ENCODE assay signal across 20 cellular contexts in genomic region chr6:25060522-25060921, GRCh38.
DNase-seq lines count a peak whose midpoint lies in the region; ATAC-seq and TF ChIP-seq lines count a peak whose summit lies in the region.
"Had no signal": no experiment of that assay in that cellular context is flagged by ENCODE, and none has a peak within 500 bp of the region (broad histone marks: within the 10 kb centered on the region; RNA-seq: fewer than 3 reads in every experiment).

No MANE protein-coding gene starts in this region.

- peaks cover 17% of the 10 kb centered on the region for H3K9me2 ChIP-seq in GM23338 (ENCODE audit: insufficient read depth)

- H3K4me1 ChIP-seq in cardiac muscle cell (ENCODE audit: low read depth) (peaks cover 14% of the 10 kb centered on the region), GM23338 (ENCODE audit: insufficient read depth) (peaks cover 13% of the 10 kb centered on the region), neuronal stem cell (ENCODE audit: control insufficient read depth in 2 of 2, insufficient read depth in 1 of 2, low read depth in 1 of 2, low read length in 2 of 2) (peaks cover 5 to 17% of the 10 kb centered on the region in 2 donors)
- H3K4me1 ChIP-seq: BE2C, Caco-2 had no signal

- no peak overlapping the region for H3K4me2 ChIP-seq in GM23338
- no peak overlapping the region for H3K4me2 ChIP-seq in neuronal stem cell (ENCODE audit: insufficient read depth, low read length, poor library complexity, severe bottlenecking)
- H3K4me2 ChIP-seq: BLaER1 had no signal

- H4K8ac ChIP-seq in neuronal stem cell (ENCODE audit: low read depth, low read length) = no peak overlapping the region

- H2AK5ac ChIP-seq in neuronal stem cell (ENCODE audit: low read depth, low read length) = no peak overlapping the region

- no peak overlapping the region for H2BK12ac ChIP-seq in neuronal stem cell (ENCODE audit: low read length)

- no peaks in the 10 kb centered on the region for H3K9me3 ChIP-seq in cardiac muscle cell (ENCODE audit: low read depth)
- H3K9me3 ChIP-seq in neuronal stem cell (replicated peaks in 1 of 2; ENCODE audit: control insufficient read depth in 2 of 2, insufficient read depth in 1 of 2, low read depth in 1 of 2, low read length in 2 of 2) = peaks cover 3 to 4% of the 10 kb centered on the region in 2 donors
- H3K9me3 ChIP-seq: BE2C, BLaER1, Caco-2 had no signal

- no peaks in the 10 kb centered on the region for H4K20me1 ChIP-seq in GM23338 (replicated peaks; ENCODE audit: insufficient read depth)
- H4K20me1 ChIP-seq: BLaER1 had no signal

- CTCF ChIA-PET in WTC11 (lab: Charles Lee) = interaction anchor here (0.8 to 3.4 kb wide), 2 partner anchors 43 to 68 kb away, joined by 4 to 14 read pairs; no protein-coding TSS in a partner anchor
- CTCF ChIA-PET in activated CD8-positive, alpha-beta memory T cell treated with anti-CD3 and anti-CD28 coated beads, Interleukin-2, amount 10 ng/mL, durations not matched to agents 7 days and 5 days (lab: Charles Lee) = interaction anchor here (0.8 to 2.3 kb wide), 4 partner anchors 10 to 53 kb away, joined by 3 to 9 read pairs (median 4); no protein-coding TSS in a partner anchor

- H3K36me3 Mint-ChIP-seq in GM23338 (ENCODE audit: low read depth) (peaks cover 10% of the 10 kb centered on the region; the same call in 1 of the 3 replicates), WTC11 (peaks cover 8% of the 10 kb centered on the region; the same call in 1 of the 2 replicates)
- H3K36me3 Mint-ChIP-seq in activated CD8-positive, alpha-beta memory T cell treated with anti-CD3 and anti-CD28 coated beads, Interleukin-2, amount 10 ng/mL, durations not matched to agents 7 days and 5 days = peaks cover 2% of the 10 kb centered on the region
- H3K36me3 Mint-ChIP-seq: CD14-positive monocyte; CD8-positive, alpha-beta T cell had no signal

- H3K9me3 Mint-ChIP-seq in GM23338 (peaks cover 14% of the 10 kb centered on the region), WTC11 (peaks cover 25% of the 10 kb centered on the region)
- no peaks in the 10 kb centered on the region for H3K9me3 Mint-ChIP-seq in activated CD8-positive, alpha-beta memory T cell treated with anti-CD3 and anti-CD28 coated beads, Interleukin-2, amount 10 ng/mL, durations not matched to agents 7 days and 5 days (ENCODE audit: low read depth)
- H3K9me3 Mint-ChIP-seq: CD4-positive, alpha-beta T cell; CD8-positive, alpha-beta T cell had no signal

- H2AFZ ChIP-seq in GM23338 (no peak overlapping the region), neuronal stem cell (ENCODE audit: low read length) (peak overlapping the region; percentile 24)

- H2BK5ac ChIP-seq in neuronal stem cell (ENCODE audit: low read length) = no peak overlapping the region

- no peak overlapping the region for H4K91ac ChIP-seq in neuronal stem cell (ENCODE audit: low read depth, low read length, poor library complexity)

- no peaks in the 10 kb centered on the region for H3K79me2 ChIP-seq in GM23338 (replicated peaks; ENCODE audit: insufficient read depth)

- no peak overlapping the region for H3K27ac Mint-ChIP-seq in GM23338
- H3K27ac Mint-ChIP-seq in WTC11 = no peak overlapping the region
- H3K27ac Mint-ChIP-seq in activated CD8-positive, alpha-beta memory T cell treated with anti-CD3 and anti-CD28 coated beads, Interleukin-2, amount 10 ng/mL, durations not matched to agents 7 days and 5 days = no peak overlapping the region
- H3K27ac Mint-ChIP-seq: CD14-positive monocyte; CD4-positive, alpha-beta T cell; CD8-positive, alpha-beta T cell had no signal

- H3K36me3 ChIP-seq in cardiac muscle cell (no peaks in the 10 kb centered on the region), GM23338 (ENCODE audit: insufficient read depth) (0 out of 2 replicates have a peak, but pooled peaks cover 3% of the 10 kb centered on the region), neuronal stem cell (replicated peaks in 1 of 2; ENCODE audit: control insufficient read depth in 2 of 2, insufficient read depth in 2 of 2, low read length in 2 of 2) (no peaks in the 10 kb centered on the region)
- H3K36me3 ChIP-seq: BE2C, BLaER1 had no signal

- no peak overlapping the region for H3K23ac ChIP-seq in neuronal stem cell (ENCODE audit: low read depth, low read length, poor library complexity)

- peaks cover 10% of the 10 kb centered on the region for H3K27me3 Mint-ChIP-seq in GM23338 (ENCODE audit: insufficient read depth, low read depth, poor library complexity)
- no peaks in the 10 kb centered on the region for H3K27me3 Mint-ChIP-seq in WTC11 (ENCODE audit: low read depth)
- no peaks in the 10 kb centered on the region for H3K27me3 Mint-ChIP-seq in activated CD8-positive, alpha-beta memory T cell treated with anti-CD3 and anti-CD28 coated beads, Interleukin-2, amount 10 ng/mL, durations not matched to agents 7 days and 5 days
- H3K27me3 Mint-ChIP-seq: CD4-positive, alpha-beta T cell had no signal

- H3K4me3 Mint-ChIP-seq in GM23338 (no peak overlapping the region), WTC11 (no peak overlapping the region)
- H3K4me3 Mint-ChIP-seq in activated CD8-positive, alpha-beta memory T cell treated with anti-CD3 and anti-CD28 coated beads, Interleukin-2, amount 10 ng/mL, durations not matched to agents 7 days and 5 days = no peak overlapping the region
- H3K4me3 Mint-ChIP-seq: CD14-positive monocyte; CD4-positive, alpha-beta T cell; CD8-positive, alpha-beta T cell had no signal

- POLR2A ChIA-PET in WTC11 (lab: Charles Lee) = interaction anchor here (0.6 kb wide), 1 partner anchor 194 kb away, joined by 4 read pairs; no protein-coding TSS in a partner anchor

- no peak overlapping the region for H3K9ac ChIP-seq in neuronal stem cell (ENCODE audit: low read depth, low read length, poor library complexity)
- H3K9ac ChIP-seq: BLaER1 had no signal

- H2BK15ac ChIP-seq in neuronal stem cell (ENCODE audit: low read length) = no peak overlapping the region

- H2BK120ac ChIP-seq in neuronal stem cell (ENCODE audit: low read depth, low read length) = no peak overlapping the region

- intact Hi-C loops in left cardiac atrium (cut with DNase I) = loop anchor here in 1 of 2 donors (10.0 kb wide), 1 partner anchor 476 kb away; no protein-coding TSS in a partner anchor

- H3K4ac ChIP-seq in neuronal stem cell (ENCODE audit: low read length) = no peak overlapping the region

- H3K27me3 ChIP-seq in cardiac muscle cell = no peaks in the 10 kb centered on the region
- H3K27me3 ChIP-seq in GM23338 (ENCODE audit: insufficient read depth) = no peaks in the 10 kb centered on the region
- H3K27me3 ChIP-seq in neuronal stem cell (ENCODE audit: control insufficient read depth in 3 of 3, insufficient read depth in 3 of 3, low read depth in 1 of 3, low read length in 3 of 3) = no peaks in the 10 kb centered on the region
- H3K27me3 ChIP-seq: BE2C, BLaER1 had no signal

- peaks cover 21% of the 10 kb centered on the region for H3K4me1 Mint-ChIP-seq in GM23338
- peaks cover 24% of the 10 kb centered on the region for H3K4me1 Mint-ChIP-seq in WTC11
- H3K4me1 Mint-ChIP-seq in activated CD8-positive, alpha-beta memory T cell treated with anti-CD3 and anti-CD28 coated beads, Interleukin-2, amount 10 ng/mL, durations not matched to agents 7 days and 5 days = peaks cover 22% of the 10 kb centered on the region

- ATAC-seq in left cardiac atrium (no peak), GM23338 (no peak), WTC11 (no peak), HG02759 (IDR thresholded peaks at IDR 0.05; ENCODE audit: unreplicated experiment) (no peak), GM18520 (IDR thresholded peaks at IDR 0.05; ENCODE audit: unreplicated experiment) (no peak)
- ATAC-seq in activated CD8-positive, alpha-beta memory T cell treated with anti-CD3 and anti-CD28 coated beads, Interleukin-2, amount 10 ng/mL, durations not matched to agents 7 days and 5 days = no peak
- ATAC-seq: CD8-positive, alpha-beta T cell had no signal

- TF ChIP-seq CTCF in cardiac muscle cell (IDR thresholded peaks at IDR 0.05; ENCODE audit: low read depth, low read length) = no peak
- no peak for TF ChIP-seq CTCF in GM23338 (conservative IDR thresholded peaks at IDR 0.05; ENCODE audit: low read depth in 2 of 2)
- no peak for TF ChIP-seq CTCF in WTC11 (IDR thresholded peaks at IDR 0.05)

- H3K27ac ChIP-seq in cardiac muscle cell = peak overlapping the region; percentile 16
- peak overlapping the region; percentile 71; the same call in 1 of the 2 replicates for H3K27ac ChIP-seq in GM23338 (ENCODE audit: low read depth)
- H3K27ac ChIP-seq in neuronal stem cell (replicated peaks; ENCODE audit: low read length) = no peak overlapping the region
- H3K27ac ChIP-seq: BLaER1 had no signal

- H3F3A ChIP-seq in GM23338 (replicated peaks; ENCODE audit: low read depth) = no peaks in the 10 kb centered on the region

- H3K79me1 ChIP-seq in neuronal stem cell (ENCODE audit: low read depth, low read length) = no peaks in the 10 kb centered on the region

- no peak overlapping the region for H3K18ac ChIP-seq in neuronal stem cell (ENCODE audit: low read length)

- DNase-seq in cardiac muscle cell (ENCODE audit: low read depth in 1 of 2, low spot score in 1 of 2) (no peak), left cardiac atrium (no peak), GM23338 (ENCODE audit: low spot score) (no peak), WTC11 (ENCODE audit: low spot score) (no peak), neuronal stem cell (ENCODE audit: low spot score) (no peak)
- no peak for DNase-seq in activated CD8-positive, alpha-beta memory T cell treated with anti-CD3 and anti-CD28 coated beads, Interleukin-2, amount 10 ng/mL, durations not matched to agents 7 days and 5 days
- DNase-seq: 8988T; ACHN; BE2C; C1 segment of cervical spinal cord; Caco-2; Calu3; CD4-positive, alpha-beta T cell; CD8-positive, alpha-beta T cell; DMS79 treated with DMSO at 0.1 percent for 48 hours; GF-D8 had no signal

- WGBS in neuronal stem cell (ENCODE audit: extremely low coverage in 2 of 2, insufficient read length in 2 of 2, insufficient replicate concordance in 1 of 2), 2 donors = 100% methylated on average over 1 of the region's 2 CpGs; no CpG with 5 or more reads in 1 of the 2 donors

- H3K14ac ChIP-seq in neuronal stem cell (ENCODE audit: low read length) = no peak overlapping the region

- no peak overlapping the region for H3K4me3 ChIP-seq in cardiac muscle cell
- no peak overlapping the region for H3K4me3 ChIP-seq in GM23338
- H3K4me3 ChIP-seq in neuronal stem cell (ENCODE audit: low read length in 2 of 2) = no peak overlapping the region
- H3K4me3 ChIP-seq: BLaER1 had no signal

TF ChIP-seq in GM23338, 12 proteins besides CTCF, POLR2A, EP300 and RAD21 (continues in another document):
- TF ChIP-seq CREB1 (CRISPR knock-in tag; IDR thresholded peaks at IDR 0.05; ENCODE audit: low read depth) (no peak), ZNF331 (CRISPR knock-in tag; IDR thresholded peaks at IDR 0.05; ENCODE audit: low read depth) (no peak), NANOG (IDR thresholded peaks at IDR 0.05; ENCODE audit: borderline replicate concordance) (no peak), JUNB (IDR thresholded peaks at IDR 0.05; ENCODE audit: unreplicated experiment) (no peak)

TF ChIP-seq in WTC11, 78 proteins besides CTCF, POLR2A, EP300 and RAD21 (continues in another document):
- TF ChIP-seq ZNF416 (CRISPR knock-in tag; IDR thresholded peaks at IDR 0.05) = peak; percentile 94
